ENCODE assay signal across 19 cellular contexts in genomic region chr2:56372071-56372656, GRCh38.
A peak's percentile ranks its signal among the peaks of the same experiment; 100 is the strongest.
DNase-seq lines count a peak whose midpoint lies in the region; ATAC-seq and TF ChIP-seq lines count a peak whose summit lies in the region.
"Had no signal": no experiment of that assay in that cellular context is flagged by ENCODE, and none has a peak within 500 bp of the region (broad histone marks: within the 10 kb centered on the region; RNA-seq: fewer than 3 reads in every experiment).

No MANE protein-coding gene starts in this region.

- H3K4me3 Mint-ChIP-seq in natural killer cell: no peak overlapping the region
- H3K4me3 Mint-ChIP-seq: CD4-positive, alpha-beta memory T cell had no signal

- intact Hi-C loops in natural killer cell (cut with micrococcal nuclease): no loop called here
- intact Hi-C loops in cardiac septum (cut with DNase I): no loop called here

- no peak overlapping the region for H3K27ac Mint-ChIP-seq in natural killer cell
- H3K27ac Mint-ChIP-seq: CD4-positive, alpha-beta memory T cell had no signal

- H3K36me3 Mint-ChIP-seq in natural killer cell: peaks cover 3% of the 10 kb centered on the region
- H3K36me3 Mint-ChIP-seq: CD4-positive, alpha-beta memory T cell had no signal

- H2AFZ ChIP-seq in SK-N-SH (ENCODE audit: low read depth): no peak overlapping the region

- 0 out of 4 replicates have a peak, but pooled peaks of 1 of the 2 experiments have one; percentile 18 for TF ChIP-seq EP300 in SK-N-SH (IDR thresholded peaks at IDR 0.05; ENCODE audit: borderline replicate concordance in 1 of 2, low read depth in 1 of 2, low read length in 1 of 2)

- H3K4me1 Mint-ChIP-seq in natural killer cell: no peaks in the 10 kb centered on the region
- H3K4me1 Mint-ChIP-seq: CD4-positive, alpha-beta memory T cell had no signal

- H3K4me2 ChIP-seq in DOHH2 (ENCODE audit: low read length) (peak overlapping the region; percentile 60), SK-N-SH (peak overlapping the region; percentile 55)

- CTCF ChIA-PET in SK-N-SH (lab: Yijun Ruan, JAX): no interaction called here

- DNase-seq in HPDE6-E6E7 (ENCODE audit: extremely low spot score) (peak; percentile 52), SK-N-SH (no peak), epithelial cell of esophagus (ENCODE audit: low read depth) (peak; percentile 73), natural killer cell (no peak), cardiac septum (ENCODE audit: low spot score) (no peak), NCI-H1436 treated with DMSO at 0.1 percent for 48 hours (lab: John Stamatoyannopoulos, UW) (no peak)
- DNase-seq in activated CD4-positive, alpha-beta T cell treated with anti-CD3 and anti-CD28 coated beads, Interleukin-2, amount 50 U/mL, for 1 hour: no peak
- DNase-seq: 8988T; CD4-positive, alpha-beta memory T cell; DMS79; GF-D8; HCEC 1CT; NCI-H1105; NCI-H187 treated with DMSO at 0.1 percent for 48 hours; NCI-H446; OCI-M1 had no signal

- H3K4me1 ChIP-seq in DOHH2 (ENCODE audit: control insufficient read depth, low read length) (peaks cover 71% of the 10 kb centered on the region), SK-N-SH (ENCODE audit: control insufficient read depth in 1 of 2, insufficient read depth in 2 of 2, low read depth in 1 of 2, low read length in 1 of 2) (peaks cover 0 to 9% of the 10 kb centered on the region in 2 experiments; a peak in 2 of 4 replicates)
- H3K4me1 ChIP-seq: SJSA1 had no signal

- no peaks in the 10 kb centered on the region for H3K9me3 ChIP-seq in DOHH2 (ENCODE audit: control insufficient read depth, insufficient read depth, low read length)
- H3K9me3 ChIP-seq in SK-N-SH: no peaks in the 10 kb centered on the region
- H3K9me3 ChIP-seq: SJSA1 had no signal

- TF ChIP-seq CTCF in DOHH2 (IDR thresholded peaks at IDR 0.05; ENCODE audit: low read depth, low read length, poor library complexity, severe bottlenecking) (no peak), SK-N-SH (IDR thresholded peaks at IDR 0.05) (no peak), epithelial cell of esophagus (IDR thresholded peaks at IDR 0.05; ENCODE audit: insufficient read depth, low read depth, low read length, missing control alignments) (no peak), natural killer cell (IDR thresholded peaks at IDR 0.05) (no peak)

- H3K79me2 ChIP-seq in DOHH2 (ENCODE audit: control insufficient read depth, low read length) (peaks cover 89% of the 10 kb centered on the region), SK-N-SH (ENCODE audit: insufficient read depth) (peaks cover 100% of the 10 kb centered on the region)

- no peaks in the 10 kb centered on the region; the same call in none of the 2 replicates for H3F3A ChIP-seq in DOHH2 (ENCODE audit: control insufficient read depth, insufficient read depth)
- H3F3A ChIP-seq in SK-N-SH (replicated peaks; ENCODE audit: insufficient read depth): peaks cover 62% of the 10 kb centered on the region

- H3K9me2 ChIP-seq in DOHH2 (replicated peaks; ENCODE audit: control insufficient read depth, low read length): no peaks in the 10 kb centered on the region
- no peaks in the 10 kb centered on the region for H3K9me2 ChIP-seq in SK-N-SH

- no peak for TF ChIP-seq RAD21 in SK-N-SH (IDR thresholded peaks at IDR 0.05; ENCODE audit: low read length)

- peak overlapping the region; percentile 47 for H3K4me3 ChIP-seq in DOHH2 (ENCODE audit: low read length)
- 0 out of 4 replicates have a peak overlapping the region, but pooled peaks of 1 of the 2 experiments have one; percentile 37 for H3K4me3 ChIP-seq in SK-N-SH (ENCODE audit: low read depth in 2 of 2, low read length in 1 of 2)
- no peak overlapping the region for H3K4me3 ChIP-seq in epithelial cell of esophagus (ENCODE audit: low read length)
- H3K4me3 ChIP-seq: SJSA1 had no signal

- H3K9ac ChIP-seq in SK-N-SH: no peak overlapping the region

- POLR2A ChIA-PET in SK-N-SH (lab: Yijun Ruan, JAX): no interaction called here

- H4K20me1 ChIP-seq in DOHH2 (ENCODE audit: control insufficient read depth, insufficient read depth, low read depth, low read length) (no peaks in the 10 kb centered on the region), SK-N-SH (ENCODE audit: insufficient read depth) (no peaks in the 10 kb centered on the region; the same call in 1 of the 2 replicates)

- WGBS in SK-N-SH (ENCODE audit: low lambda C conversion rate): 22% methylated on average over 4 of the region's 6 CpGs

- peaks cover 0 to 16% of the 10 kb centered on the region in 2 donors for H3K9me3 Mint-ChIP-seq in natural killer cell

- no peaks in the 10 kb centered on the region for H3K27me3 Mint-ChIP-seq in natural killer cell (ENCODE audit: low read depth in 2 of 2)
- H3K27me3 Mint-ChIP-seq: CD4-positive, alpha-beta memory T cell had no signal

- no peak for ATAC-seq in natural killer cell

- H3K27me3 ChIP-seq in DOHH2 (ENCODE audit: control insufficient read depth, low read length): no peaks in the 10 kb centered on the region
- H3K27me3 ChIP-seq in SK-N-SH (ENCODE audit: insufficient read depth): no peaks in the 10 kb centered on the region
- H3K27me3 ChIP-seq: SJSA1 had no signal

- H3K27ac ChIP-seq in DOHH2 (ENCODE audit: low read depth, low read length): peak overlapping the region; percentile 74
- H3K27ac ChIP-seq in SK-N-SH (ENCODE audit: low read depth in 2 of 2, low read length in 1 of 2): peak overlapping the region in 1 of 2 experiments; percentile 55; a peak in 2 of 4 replicates
- H3K27ac ChIP-seq: HL-60, SJSA1 had no signal

- H3K36me3 ChIP-seq in DOHH2 (ENCODE audit: control insufficient read depth, low read length) (peaks cover 41% of the 10 kb centered on the region), SK-N-SH (replicated peaks in 1 of 2; ENCODE audit: control insufficient read depth in 1 of 2, insufficient read depth in 2 of 2, low read length in 1 of 2) (peaks cover 3 to 57% of the 10 kb centered on the region in 2 experiments)
- H3K36me3 ChIP-seq: SJSA1 had no signal

TF ChIP-seq in SK-N-SH, 30 proteins besides CTCF, POLR2A, EP300 and RAD21:
- TF ChIP-seq EZH2phosphoT487 (IDR thresholded peaks at IDR 0.05; ENCODE audit: borderline replicate concordance, low read depth) (no peak), SMC3 (IDR thresholded peaks at IDR 0.05; ENCODE audit: low read depth, low read length) (no peak), RXRA (IDR thresholded peaks at IDR 0.05; ENCODE audit: borderline replicate concordance, low read depth) (0 out of 2 replicates have a peak, but pooled peaks have one; percentile 29), RCOR1 (IDR thresholded peaks at IDR 0.05; ENCODE audit: low read length) (no peak), USF1 (IDR thresholded peaks at IDR 0.05; ENCODE audit: borderline replicate concordance, low read depth) (no peak), CHD2 (IDR thresholded peaks at IDR 0.05; ENCODE audit: low read length, partially characterized antibody) (no peak), NFIC (IDR thresholded peaks at IDR 0.05; ENCODE audit: borderline replicate concordance) (0 out of 2 replicates have a peak, but pooled peaks have one; percentile 14), TCF12 (IDR thresholded peaks at IDR 0.05) (peak; percentile 68), TAF1 (IDR thresholded peaks at IDR 0.05; ENCODE audit: borderline replicate concordance, low read depth, low read length) (no peak), IRF3 (IDR thresholded peaks at IDR 0.05; ENCODE audit: low read depth, low read length) (no peak), GATA2 (CRISPR knock-in tag; IDR thresholded peaks at IDR 0.05) (no peak), USF2 (IDR thresholded peaks at IDR 0.05; ENCODE audit: borderline replicate concordance, low read depth, low read length) (no peak), FOSL2 (IDR thresholded peaks at IDR 0.05; ENCODE audit: borderline replicate concordance, low read depth) (peak; percentile 74), GABPA (IDR thresholded peaks at IDR 0.05; ENCODE audit: low read depth) (no peak), SIN3A (IDR thresholded peaks at IDR 0.05; ENCODE audit: borderline replicate concordance, low read depth, low read length) (no peak), JUND (IDR thresholded peaks at IDR 0.05) (peak; percentile 70)

Comparison
In these comparisons a context has a peak if more than half of its experiments do, and no peak if none do; other contexts are left out.
1. DNase-seq: peak in HPDE6-E6E7 (single experiment) and epithelial cell of esophagus (single experiment); none in SK-N-SH (single experiment), natural killer cell (single experiment), cardiac septum (single experiment), NCI-H1436 treated with DMSO at 0.1 percent for 48 hours (single experiment) and activated CD4-positive, alpha-beta T cell treated with anti-CD3 and anti-CD28 coated beads, Interleukin-2, amount 50 U/mL, for 1 hour (single experiment).